Comparison of ENCODE assay signal across 13 cellular contexts in the genomic region with DNA sequence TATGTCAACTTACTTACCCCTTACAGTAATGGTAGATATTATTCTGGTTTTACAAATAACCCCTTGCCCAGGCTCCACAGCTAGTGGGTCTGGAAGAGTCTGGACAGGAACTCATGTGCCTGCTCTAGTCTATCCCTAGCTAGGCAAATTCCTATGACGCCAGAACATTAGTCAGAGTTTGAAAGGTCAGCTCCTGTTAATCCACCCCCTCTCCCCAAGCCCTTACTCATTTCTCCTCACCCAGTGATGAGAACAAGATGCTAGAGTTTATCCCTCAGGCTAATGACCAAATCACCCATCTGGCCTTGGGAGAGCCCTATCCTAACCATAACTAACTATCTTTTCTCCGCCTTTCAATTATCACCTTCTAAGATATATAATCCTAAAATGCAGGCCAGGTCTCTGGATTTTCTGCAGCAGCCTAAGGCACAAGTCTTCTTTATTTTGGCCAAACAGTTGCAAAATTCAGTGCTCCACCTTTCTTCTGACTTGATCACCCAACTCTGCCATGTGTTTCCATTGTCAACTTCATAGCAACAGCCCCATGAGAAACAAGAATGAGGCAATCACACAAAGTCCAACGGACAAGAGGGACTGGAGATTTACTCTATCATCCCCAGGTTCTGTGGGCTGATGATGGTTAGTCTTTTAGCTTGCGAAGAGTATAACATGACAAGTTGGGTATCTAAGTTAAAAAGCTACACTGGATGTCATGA.
DNase-seq lines count a peak whose midpoint lies in the region; ATAC-seq and TF ChIP-seq lines count a peak whose summit lies in the region.
"Had no signal": no experiment of that assay in that cellular context is flagged by ENCODE, and none has a peak within 500 bp of the region (broad histone marks: within the 10 kb centered on the region; RNA-seq: fewer than 3 reads in every experiment).

No MANE protein-coding gene starts in this region.

- peak overlapping the region; percentile 43; the same call in 1 of the 2 replicates for H3K4me2 ChIP-seq in SK-N-SH

- no peaks in the 10 kb centered on the region for H3K27me3 ChIP-seq in SK-N-SH (ENCODE audit: insufficient read depth)
- H3K27me3 ChIP-seq: right atrium auricular region had no signal

- in situ Hi-C loops in GM13976 (cut with MboI; ENCODE audit: low sequenced_read_pairs, unreplicated experiment) = loop anchor here (25.0 kb wide), 1 partner anchor 413 kb away; no protein-coding TSS in a partner anchor

- peaks cover 9 to 10% of the 10 kb centered on the region in 2 experiments for H3K36me3 ChIP-seq in SK-N-SH (replicated peaks in 1 of 2; ENCODE audit: control insufficient read depth in 1 of 2, insufficient read depth in 2 of 2, low read length in 1 of 2)

- peaks cover 15% of the 10 kb centered on the region for H3F3A ChIP-seq in SK-N-SH (replicated peaks; ENCODE audit: insufficient read depth)

- peak in 1 of 2 experiments; percentile 35; a peak in 1 of 4 replicates for TF ChIP-seq EP300 in SK-N-SH (IDR thresholded peaks at IDR 0.05; ENCODE audit: borderline replicate concordance in 1 of 2, low read depth in 1 of 2, low read length in 1 of 2)

- H4K20me1 ChIP-seq in SK-N-SH (ENCODE audit: insufficient read depth) = no peaks in the 10 kb centered on the region

- H3K79me2 ChIP-seq in SK-N-SH (ENCODE audit: insufficient read depth) = no peaks in the 10 kb centered on the region

- ATAC-seq in sciatic nerve (peak; percentile 79), left colon (no peak)
- ATAC-seq: activated naive CD8-positive, alpha-beta T cell treated with anti-CD3 and anti-CD28 coated beads, Interleukin-2, amount 50 U/mL, for 24 hours had no signal

- DNase-seq in GM04503 (ENCODE audit: low read depth) = peak; percentile 93
- DNase-seq in SK-N-SH = no peak
- DNase-seq in fibroblast of pulmonary artery (ENCODE audit: low read depth) = peak; percentile 87
- DNase-seq in sciatic nerve (ENCODE audit: low spot score) = no peak
- no peak for DNase-seq in SIG-M5 (lab: John Stamatoyannopoulos, UW)
- no peak for DNase-seq in GM13976 (ENCODE audit: low spot score)
- DNase-seq in amygdala (lab: John Stamatoyannopoulos, UW) = no peak
- no peak for DNase-seq in left colon
- DNase-seq: activated naive CD8-positive, alpha-beta T cell treated with anti-CD3 and anti-CD28 coated beads, Interleukin-2, amount 50 U/mL, for 24 hours; DMS 273 treated with DMSO at 0.1 percent for 48 hours; NCI-H1436 treated with DMSO at 0.1 percent for 48 hours; NK-92 treated with Interleukin-12 subunit alpha and Interleukin-12 subunit beta, amount 100 ng/mL, for 24 hours had no signal

- POLR2A ChIA-PET in SK-N-SH (lab: Yijun Ruan, JAX) = no interaction called here

- WGBS in SK-N-SH (ENCODE audit: low lambda C conversion rate) = 55% methylated on average over 4 of the region's 4 CpGs

- TF ChIP-seq RAD21 in SK-N-SH (IDR thresholded peaks at IDR 0.05; ENCODE audit: low read length) = no peak

- no peaks in the 10 kb centered on the region for H3K9me2 ChIP-seq in SK-N-SH

- no peak overlapping the region for H3K9ac ChIP-seq in SK-N-SH

- intact Hi-C loops in sciatic nerve (cut with DNase I) = no loop called here
- intact Hi-C loops in left colon (cut with DNase I, micrococcal nuclease) = no loop called here

- no peak overlapping the region for H2AFZ ChIP-seq in SK-N-SH (ENCODE audit: low read depth)

- CTCF ChIA-PET in SK-N-SH (lab: Yijun Ruan, JAX) = interaction anchor here (1.6 kb wide), 1 partner anchor 21 kb away, joined by 7 read pairs; no protein-coding TSS in a partner anchor

- H3K9me3 ChIP-seq in SK-N-SH = no peaks in the 10 kb centered on the region
- H3K9me3 ChIP-seq: right atrium auricular region had no signal

- H3K4me3 ChIP-seq in SK-N-SH (ENCODE audit: low read depth in 2 of 2, low read length in 1 of 2) (no peak overlapping the region), fibroblast of pulmonary artery (replicated peaks; ENCODE audit: low read depth, low read length) (no peak overlapping the region)
- H3K4me3 ChIP-seq: right atrium auricular region had no signal

- peak overlapping the region in 1 of 2 experiments; percentile 63; a peak in 2 of 4 replicates for H3K27ac ChIP-seq in SK-N-SH (ENCODE audit: low read depth in 2 of 2, low read length in 1 of 2)
- H3K27ac ChIP-seq: right atrium auricular region had no signal

- H3K4me1 ChIP-seq in SK-N-SH (ENCODE audit: control insufficient read depth in 1 of 2, insufficient read depth in 2 of 2, low read depth in 1 of 2, low read length in 1 of 2) = peaks cover 0 to 5% of the 10 kb centered on the region in 2 experiments; a peak in 2 of 4 replicates
- H3K4me1 ChIP-seq: right atrium auricular region had no signal

- TF ChIP-seq CTCF in SK-N-SH (IDR thresholded peaks at IDR 0.05) (no peak), fibroblast of pulmonary artery (IDR thresholded peaks at IDR 0.05; ENCODE audit: low read length, missing control alignments) (no peak), GM13976 (IDR thresholded peaks at IDR 0.05; ENCODE audit: borderline replicate concordance, control extremely low read depth, extremely low read depth, insufficient read depth, missing control alignments) (no peak)

TF ChIP-seq in SK-N-SH, 30 proteins besides CTCF, POLR2A, EP300 and RAD21 (continues in another document):
- peak; percentile 70; the same call in 1 of the 2 replicates for TF ChIP-seq TCF12 (IDR thresholded peaks at IDR 0.05)
- TF ChIP-seq EZH2phosphoT487 (IDR thresholded peaks at IDR 0.05; ENCODE audit: borderline replicate concordance, low read depth) = no peak
- no peak for TF ChIP-seq FOXM1 (IDR thresholded peaks at IDR 0.05; ENCODE audit: low read depth)
- TF ChIP-seq, protein P1, sequence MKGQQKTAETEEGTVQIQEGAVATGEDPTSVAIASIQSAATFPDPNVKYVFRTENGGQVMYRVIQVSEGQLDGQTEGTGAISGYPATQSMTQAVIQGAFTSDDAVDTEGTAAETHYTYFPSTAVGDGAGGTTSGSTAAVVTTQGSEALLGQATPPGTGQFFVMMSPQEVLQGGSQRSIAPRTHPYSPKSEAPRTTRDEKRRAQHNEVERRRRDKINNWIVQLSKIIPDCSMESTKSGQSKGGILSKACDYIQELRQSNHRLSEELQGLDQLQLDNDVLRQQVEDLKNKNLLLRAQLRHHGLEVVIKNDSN (IDR thresholded peaks at IDR 0.05; ENCODE audit: borderline replicate concordance, low read depth) = no peak
- TF ChIP-seq MXI1 (IDR thresholded peaks at IDR 0.05; ENCODE audit: low read depth, low read length) = no peak
- TF ChIP-seq, protein P2, sequence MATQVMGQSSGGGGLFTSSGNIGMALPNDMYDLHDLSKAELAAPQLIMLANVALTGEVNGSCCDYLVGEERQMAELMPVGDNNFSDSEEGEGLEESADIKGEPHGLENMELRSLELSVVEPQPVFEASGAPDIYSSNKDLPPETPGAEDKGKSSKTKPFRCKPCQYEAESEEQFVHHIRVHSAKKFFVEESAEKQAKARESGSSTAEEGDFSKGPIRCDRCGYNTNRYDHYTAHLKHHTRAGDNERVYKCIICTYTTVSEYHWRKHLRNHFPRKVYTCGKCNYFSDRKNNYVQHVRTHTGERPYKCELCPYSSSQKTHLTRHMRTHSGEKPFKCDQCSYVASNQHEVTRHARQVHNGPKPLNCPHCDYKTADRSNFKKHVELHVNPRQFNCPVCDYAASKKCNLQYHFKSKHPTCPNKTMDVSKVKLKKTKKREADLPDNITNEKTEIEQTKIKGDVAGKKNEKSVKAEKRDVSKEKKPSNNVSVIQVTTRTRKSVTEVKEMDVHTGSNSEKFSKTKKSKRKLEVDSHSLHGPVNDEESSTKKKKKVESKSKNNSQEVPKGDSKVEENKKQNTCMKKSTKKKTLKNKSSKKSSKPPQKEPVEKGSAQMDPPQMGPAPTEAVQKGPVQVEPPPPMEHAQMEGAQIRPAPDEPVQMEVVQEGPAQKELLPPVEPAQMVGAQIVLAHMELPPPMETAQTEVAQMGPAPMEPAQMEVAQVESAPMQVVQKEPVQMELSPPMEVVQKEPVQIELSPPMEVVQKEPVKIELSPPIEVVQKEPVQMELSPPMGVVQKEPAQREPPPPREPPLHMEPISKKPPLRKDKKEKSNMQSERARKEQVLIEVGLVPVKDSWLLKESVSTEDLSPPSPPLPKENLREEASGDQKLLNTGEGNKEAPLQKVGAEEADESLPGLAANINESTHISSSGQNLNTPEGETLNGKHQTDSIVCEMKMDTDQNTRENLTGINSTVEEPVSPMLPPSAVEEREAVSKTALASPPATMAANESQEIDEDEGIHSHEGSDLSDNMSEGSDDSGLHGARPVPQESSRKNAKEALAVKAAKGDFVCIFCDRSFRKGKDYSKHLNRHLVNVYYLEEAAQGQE (IDR thresholded peaks at IDR 0.05; ENCODE audit: low read depth, low read length) = no peak
- TF ChIP-seq GATA2 (CRISPR knock-in tag; IDR thresholded peaks at IDR 0.05) = no peak
- TF ChIP-seq, protein P3, sequence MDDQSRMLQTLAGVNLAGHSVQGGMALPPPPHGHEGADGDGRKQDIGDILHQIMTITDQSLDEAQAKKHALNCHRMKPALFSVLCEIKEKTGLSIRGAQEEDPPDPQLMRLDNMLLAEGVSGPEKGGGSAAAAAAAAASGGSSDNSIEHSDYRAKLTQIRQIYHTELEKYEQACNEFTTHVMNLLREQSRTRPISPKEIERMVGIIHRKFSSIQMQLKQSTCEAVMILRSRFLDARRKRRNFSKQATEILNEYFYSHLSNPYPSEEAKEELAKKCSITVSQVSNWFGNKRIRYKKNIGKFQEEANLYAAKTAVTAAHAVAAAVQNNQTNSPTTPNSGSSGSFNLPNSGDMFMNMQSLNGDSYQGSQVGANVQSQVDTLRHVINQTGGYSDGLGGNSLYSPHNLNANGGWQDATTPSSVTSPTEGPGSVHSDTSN (IDR thresholded peaks at IDR 0.05) = 0 out of 2 replicates have a peak, but pooled peaks have one; percentile 37
- no peak for TF ChIP-seq POLR2AphosphoS5 (IDR thresholded peaks at IDR 0.05; ENCODE audit: low read depth, low read length)
- peak; percentile 81; the same call in 1 of the 2 replicates for TF ChIP-seq RXRA (IDR thresholded peaks at IDR 0.05; ENCODE audit: borderline replicate concordance, low read depth)
- no peak for TF ChIP-seq MEF2A (IDR thresholded peaks at IDR 0.05; ENCODE audit: borderline replicate concordance, low read depth)
- no peak for TF ChIP-seq TAF1 (IDR thresholded peaks at IDR 0.05; ENCODE audit: borderline replicate concordance, low read depth, low read length)
- TF ChIP-seq, protein P4, sequence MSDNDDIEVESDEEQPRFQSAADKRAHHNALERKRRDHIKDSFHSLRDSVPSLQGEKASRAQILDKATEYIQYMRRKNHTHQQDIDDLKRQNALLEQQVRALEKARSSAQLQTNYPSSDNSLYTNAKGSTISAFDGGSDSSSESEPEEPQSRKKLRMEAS (IDR thresholded peaks at IDR 0.05; ENCODE audit: low read depth) = no peak

Comparison
In these comparisons a context has a peak if more than half of its experiments do, and no peak if none do; other contexts are left out.
1. DNase-seq: peak in GM04503 (single experiment) and fibroblast of pulmonary artery (single experiment); none in SK-N-SH (single experiment), sciatic nerve (single experiment), SIG-M5 (single experiment), GM13976 (single experiment), amygdala (0 of 56) and left colon (0 of 2).